In the genomic region with DNA sequence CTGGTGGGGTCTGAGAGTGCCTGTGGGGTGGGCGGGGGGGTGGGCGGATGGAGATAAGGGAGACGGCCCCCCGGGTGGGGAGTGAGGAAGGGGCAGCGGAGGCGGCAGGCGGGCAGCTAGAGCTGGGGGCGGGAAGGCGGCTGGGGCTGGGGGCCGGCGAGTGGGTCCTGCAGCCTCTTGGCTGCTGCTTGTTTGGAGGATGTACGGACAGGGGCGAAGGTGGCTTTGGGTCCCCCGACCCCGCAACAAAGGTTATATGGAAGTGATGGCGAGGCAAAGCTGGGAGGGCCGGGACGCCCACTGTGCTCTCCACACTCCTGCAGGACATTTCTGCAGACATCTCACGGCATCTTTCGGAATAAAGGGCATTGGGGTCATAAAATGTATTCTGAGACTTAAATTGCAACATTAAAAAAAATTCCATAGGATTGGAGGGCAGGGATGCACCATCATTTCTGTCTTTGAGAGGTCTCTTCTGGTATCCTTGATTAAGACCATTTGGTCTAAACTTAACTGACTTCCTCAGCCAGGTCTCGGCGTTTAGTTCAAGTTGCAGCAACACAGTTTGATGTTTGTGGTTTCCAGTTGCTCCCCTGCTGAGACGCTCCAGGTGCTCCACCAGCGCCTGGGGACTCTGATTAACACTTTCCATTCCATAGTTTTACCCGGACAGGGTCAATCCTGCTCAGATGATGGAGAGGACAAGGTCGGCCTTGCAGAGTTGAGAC, we compare ENCODE assay signal across 9 cellular contexts.
DNase-seq lines count a peak whose midpoint lies in the region; ATAC-seq, FAIRE-seq and TF ChIP-seq lines count a peak whose summit lies in the region.
"Had no signal": no experiment of that assay in that cellular context is flagged by ENCODE, and none has a peak within 500 bp of the region (broad histone marks: within the 10 kb centered on the region; RNA-seq: fewer than 3 reads in every experiment).

No MANE protein-coding gene starts in this region.

- H3K27me3 ChIP-seq in pancreas, result no peaks in the 10 kb centered on the region

- no peaks in the 10 kb centered on the region for H3K9me3 Mint-ChIP-seq in activated T-cell treated with anti-CD3 and anti-CD28 coated beads, Interleukin-2, amount 50 U/mL, for 4 hours

- H3K9me3 ChIP-seq in pancreas, result no peaks in the 10 kb centered on the region

- intact Hi-C loops in pancreas (cut with DNase I), result loop anchor here in 2 of 3 donors (5.0 to 10.0 kb wide), 3 partner anchors 95 to 338 kb away; no protein-coding TSS in a partner anchor

- no peak for ATAC-seq in activated T-cell treated with anti-CD3 and anti-CD28 coated beads, Interleukin-2, amount 50 U/mL, for 4 hours
- ATAC-seq in pancreas, result peak; percentile 1 to 26 (median 16)
- no peak for ATAC-seq in GM19035 (IDR thresholded peaks at IDR 0.05; ENCODE audit: unreplicated experiment)

- H3K27ac ChIP-seq in pancreas, result peak overlapping the region; percentile 85 to 97 (median 93)

- DNase-seq in SIG-M5 treated with dmso at 0.1 percent for 504 hours (lab: John Stamatoyannopoulos, UW; ENCODE audit: unreplicated experiment), result peak; percentile 43
- no peak for DNase-seq in SIG-M5 (lab: John Stamatoyannopoulos, UW)
- peak; percentile 86 for DNase-seq in NCI-H146 (lab: John Stamatoyannopoulos, UW)
- no peak for DNase-seq in activated T-cell treated with anti-CD3 and anti-CD28 coated beads, Interleukin-2, amount 50 U/mL, for 4 hours
- peak; percentile 71 for DNase-seq in glomerular visceral epithelial cell (ENCODE audit: extremely low spot score)
- DNase-seq in pancreas, result peak in 5 of 6 donors; percentile 36 to 72 (median 51)
- DNase-seq in activated CD4-positive, CD25-positive, alpha-beta regulatory T cell treated with anti-CD3 and anti-CD28 coated beads, Interleukin-2, amount 50 U/mL, for 72 hours, result no peak

- peak overlapping the region; percentile 23 to 46 (median 37) for H3K4me3 ChIP-seq in pancreas

- no peak for FAIRE-seq in pancreas (lab: Jason Lieb, UNC)
- FAIRE-seq: colon had no signal

- H3K36me3 Mint-ChIP-seq in activated T-cell treated with anti-CD3 and anti-CD28 coated beads, Interleukin-2, amount 50 U/mL, for 4 hours (ENCODE audit: insufficient read depth), result no peaks in the 10 kb centered on the region

- H3K4me1 ChIP-seq in pancreas, result peaks cover 13 to 43% (median 22%) of the 10 kb centered on the region in 3 donors

- whole genome bisulfite sequencing in pancreas, 2 donors, result 3 to 5% methylated on average over 22 to 26 of the region's 26 CpGs

- H3K4me1 Mint-ChIP-seq in activated T-cell treated with anti-CD3 and anti-CD28 coated beads, Interleukin-2, amount 50 U/mL, for 4 hours (ENCODE audit: low read depth), result peaks cover 45% of the 10 kb centered on the region

- H3K27me3 Mint-ChIP-seq in activated T-cell treated with anti-CD3 and anti-CD28 coated beads, Interleukin-2, amount 50 U/mL, for 4 hours (ENCODE audit: low read depth), result no peaks in the 10 kb centered on the region

- no peaks in the 10 kb centered on the region for H3K36me3 ChIP-seq in pancreas

- no peak for TF ChIP-seq CTCF in pancreas (IDR thresholded peaks at IDR 0.05)

- peak overlapping the region; percentile 76 for H3K4me3 Mint-ChIP-seq in activated T-cell treated with anti-CD3 and anti-CD28 coated beads, Interleukin-2, amount 50 U/mL, for 4 hours

Comparison
In these comparisons a context has a peak if more than half of its experiments do, and no peak if none do; other contexts are left out.
1. DNase-seq: peak in SIG-M5 treated with dmso at 0.1 percent for 504 hours (single experiment), NCI-H146 (single experiment), glomerular visceral epithelial cell (single experiment) and pancreas (5 of 6); none in SIG-M5 (single experiment), activated T-cell treated with anti-CD3 and anti-CD28 coated beads, Interleukin-2, amount 50 U/mL, for 4 hours (single experiment) and activated CD4-positive, CD25-positive, alpha-beta regulatory T cell treated with anti-CD3 and anti-CD28 coated beads, Interleukin-2, amount 50 U/mL, for 72 hours (single experiment).
2. ATAC-seq: peak in pancreas (4 of 4); none in activated T-cell treated with anti-CD3 and anti-CD28 coated beads, Interleukin-2, amount 50 U/mL, for 4 hours (0 of 2) and GM19035 (single experiment).